Comparison of ENCODE assay signal across 1 cellular context in the genomic region with DNA sequence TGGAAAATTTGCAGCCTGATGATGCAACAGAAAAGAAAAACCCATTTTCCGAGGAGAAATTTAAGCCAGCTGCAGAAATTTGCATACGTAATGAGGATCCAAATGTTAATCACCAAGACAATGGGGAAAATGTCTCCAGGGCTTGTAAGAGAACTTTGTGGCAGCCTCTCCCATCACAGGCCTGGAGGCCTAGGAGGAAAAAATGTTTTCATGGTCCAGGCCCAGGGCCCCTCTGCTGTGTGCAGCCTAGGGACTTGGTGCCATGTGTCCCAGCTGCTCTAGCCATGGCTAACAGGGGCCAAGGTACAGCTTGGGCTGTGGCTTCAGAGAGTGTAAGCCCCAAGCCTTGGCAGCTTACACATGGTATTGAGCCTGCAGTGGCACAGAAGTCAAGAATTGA. TPM values are rescaled to one million over a fixed set of nuclear protein-coding genes. Genes with fewer than 3 reads are reported as not detected.
"Had no signal": no experiment of that assay in that cellular context is flagged by ENCODE, and none has a peak within 500 bp of the region (broad histone marks: within the 10 kb centered on the region; RNA-seq: fewer than 3 reads in every experiment).

No MANE protein-coding gene starts in this region.

RNA-seq across cellular contexts. Expression of gene PTH, which starts 50.3 kb away (rescaled TPM):
- total RNA-seq: GM12878 had no signal
- polyA plus RNA-seq: GM12878 had no signal
